ENCODE assay signal across 14 cellular contexts in the genomic region with DNA sequence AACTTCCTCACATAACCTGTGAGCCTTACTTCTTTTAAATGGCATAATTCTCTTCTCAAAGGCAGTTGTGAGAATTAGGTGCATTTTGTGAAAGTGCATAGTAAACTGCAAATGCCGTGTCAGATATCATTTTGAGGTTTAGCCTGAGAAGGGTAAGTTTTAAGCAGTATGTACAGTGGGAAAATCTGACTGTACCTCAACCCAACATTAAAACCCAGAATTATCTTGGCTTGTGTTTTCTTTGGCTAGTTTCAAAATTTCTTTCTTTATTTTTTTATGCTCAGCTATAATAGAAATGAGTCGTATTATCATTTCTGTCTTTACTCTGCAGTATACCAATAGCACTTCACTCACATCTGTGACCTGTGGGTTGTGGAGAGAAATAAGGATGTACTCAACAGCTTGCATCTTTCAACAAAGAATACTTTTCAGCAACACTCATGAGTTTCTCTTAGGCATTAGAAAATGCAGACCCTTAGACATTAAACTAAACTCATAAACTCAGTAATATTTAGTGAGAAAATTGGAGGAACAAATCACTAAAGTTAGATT.
DNase-seq lines count a peak whose midpoint lies in the region; ATAC-seq lines count a peak whose summit lies in the region.
"Had no signal": no experiment of that assay in that cellular context is flagged by ENCODE, and none has a peak within 500 bp of the region (broad histone marks: within the 10 kb centered on the region; RNA-seq: fewer than 3 reads in every experiment).

No MANE protein-coding gene starts in this region.

- peaks cover 11% of the 10 kb centered on the region for H3K9me3 Mint-ChIP-seq in activated CD8-positive, alpha-beta T cell treated with anti-CD3 and anti-CD28 coated beads, Interleukin-2, amount 10 ng/mL, durations not matched to agents 7 days and 5 days (ENCODE audit: insufficient read depth)
- peaks cover 2 to 24% (median 7%) of the 10 kb centered on the region in 11 donors for H3K9me3 Mint-ChIP-seq in naive thymus-derived CD4-positive, alpha-beta T cell

- peak overlapping the region; percentile 89 for H3K27ac Mint-ChIP-seq in activated CD8-positive, alpha-beta T cell treated with anti-CD3 and anti-CD28 coated beads, Interleukin-2, amount 10 ng/mL, durations not matched to agents 7 days and 5 days
- peak overlapping the region; percentile 32 to 90 (median 77) for H3K27ac Mint-ChIP-seq in naive thymus-derived CD4-positive, alpha-beta T cell

- no peak overlapping the region for H3K4me3 ChIP-seq in BLaER1 treated with 17β-estradiol and CSF1 and Interleukin-3, amounts not matched to agents 10 nM and 100 nM
- H3K4me3 ChIP-seq in naive thymus-derived CD4-positive, alpha-beta T cell (ENCODE audit: low read length), result peak overlapping the region; percentile 12
- H3K4me3 ChIP-seq: esophagus squamous epithelium, right atrium auricular region, suprapubic skin had no signal

- H3K4me1 Mint-ChIP-seq in activated CD8-positive, alpha-beta T cell treated with anti-CD3 and anti-CD28 coated beads, Interleukin-2, amount 10 ng/mL, durations not matched to agents 7 days and 5 days (ENCODE audit: low read depth), result peaks cover 54% of the 10 kb centered on the region
- H3K4me1 Mint-ChIP-seq in naive thymus-derived CD4-positive, alpha-beta T cell, result peaks cover 36 to 77% (median 69%) of the 10 kb centered on the region in 7 donors

- H3K9me3 ChIP-seq in BLaER1 treated with 17β-estradiol and CSF1 and Interleukin-3, amounts not matched to agents 10 nM and 100 nM (replicated peaks in 1 of 11), result peaks cover 8 to 31% (median 18%) of the 10 kb centered on the region in 11 experiments; a peak in 21 of 22 replicates
- H3K9me3 ChIP-seq in naive thymus-derived CD4-positive, alpha-beta T cell (ENCODE audit: control insufficient read depth in 2 of 3, low read length in 3 of 3), result no peaks in the 10 kb centered on the region
- H3K9me3 ChIP-seq: right atrium auricular region, suprapubic skin had no signal

- H3K4me2 ChIP-seq in BLaER1 treated with 17β-estradiol and CSF1 and Interleukin-3, amounts not matched to agents 10 nM and 100 nM, result peak overlapping the region; percentile 6 to 76 (median 59); a peak in 21 of 22 replicates

- H3K4me3 Mint-ChIP-seq in activated CD8-positive, alpha-beta T cell treated with anti-CD3 and anti-CD28 coated beads, Interleukin-2, amount 10 ng/mL, durations not matched to agents 7 days and 5 days, result peak overlapping the region; percentile 55
- H3K4me3 Mint-ChIP-seq in naive thymus-derived CD4-positive, alpha-beta T cell, result peak overlapping the region in 9 of 10 donors; percentile 15 to 74 (median 53)

- H4K20me1 ChIP-seq in BLaER1 treated with 17β-estradiol and CSF1 and Interleukin-3, amounts not matched to agents 10 nM and 100 nM, result peaks cover 0 to 46% (median 0%) of the 10 kb centered on the region in 11 experiments; a peak in 5 of 22 replicates

- peak; percentile 31 for DNase-seq in EH (ENCODE audit: low read depth)
- no peak for DNase-seq in activated CD8-positive, alpha-beta T cell treated with anti-CD3 and anti-CD28 coated beads, Interleukin-2, amount 10 ng/mL, durations not matched to agents 7 days and 5 days
- DNase-seq in naive thymus-derived CD4-positive, alpha-beta T cell, result no peak
- DNase-seq in NCI-H187 treated with DMSO at 0.1 percent for 48 hours (lab: John Stamatoyannopoulos, UW), result no peak
- no peak for DNase-seq in stimulated activated CD4-positive, alpha-beta T cell treated with anti-CD3 and anti-CD28 coated beads, Interleukin-12 subunit alpha, Interleukin-12 subunit beta, amount 100 ng/mL, for 4 hours
- DNase-seq: esophagus squamous epithelium; head of caudate nucleus; NCI-H146; stimulated activated CD4-positive, alpha-beta T cell treated with anti-CD3 and anti-CD28 coated beads, Interleukin-1b, Interleukin-23, amount 100 ng/mL, for 48 hours had no signal

- intact Hi-C loops in naive thymus-derived CD4-positive, alpha-beta T cell (cut with micrococcal nuclease), result loop anchor here (1.0 to 10.0 kb wide), 3 partner anchors 8 to 318 kb away; partner anchors contain the start of genes PXYLP1 (in 1 of the 2) and RASA2 (in 1 of the 2)

- peaks cover 15 to 79% (median 72%) of the 10 kb centered on the region in 11 experiments; a peak in 20 of 22 replicates for H3K36me3 ChIP-seq in BLaER1 treated with 17β-estradiol and CSF1 and Interleukin-3, amounts not matched to agents 10 nM and 100 nM
- H3K36me3 ChIP-seq in naive thymus-derived CD4-positive, alpha-beta T cell (ENCODE audit: control insufficient read depth in 2 of 3, insufficient read depth in 3 of 3, low read length in 3 of 3), result peaks cover 0 to 23% (median 9%) of the 10 kb centered on the region in 3 experiments
- H3K36me3 ChIP-seq: right atrium auricular region had no signal

- peaks cover 8 to 69% (median 29%) of the 10 kb centered on the region in 10 experiments; a peak in 19 of 20 replicates for H3K4me1 ChIP-seq in BLaER1 treated with 17β-estradiol and CSF1 and Interleukin-3, amounts not matched to agents 10 nM and 100 nM
- peaks cover 24 to 67% of the 10 kb centered on the region in 2 donors for H3K4me1 ChIP-seq in naive thymus-derived CD4-positive, alpha-beta T cell (ENCODE audit: control insufficient read depth in 2 of 2, insufficient read depth in 2 of 2, low read length in 2 of 2)
- H3K4me1 ChIP-seq: right atrium auricular region had no signal

- no peaks in the 10 kb centered on the region for H3K27me3 Mint-ChIP-seq in activated CD8-positive, alpha-beta T cell treated with anti-CD3 and anti-CD28 coated beads, Interleukin-2, amount 10 ng/mL, durations not matched to agents 7 days and 5 days (ENCODE audit: low read depth)
- no peaks in the 10 kb centered on the region for H3K27me3 Mint-ChIP-seq in naive thymus-derived CD4-positive, alpha-beta T cell

- POLR2A ChIA-PET in activated CD8-positive, alpha-beta T cell treated with anti-CD3 and anti-CD28 coated beads, Interleukin-2, amount 10 ng/mL, durations not matched to agents 7 days and 5 days (lab: Charles Lee), result interaction anchor here (0.6 to 3.4 kb wide), 6 partner anchors 54 to 286 kb away, joined by 3 to 49 read pairs (median 5); partner anchors contain the start of gene RASA2
- POLR2A ChIA-PET in naive thymus-derived CD4-positive, alpha-beta T cell (lab: Charles Lee), result interaction anchor here (0.6 to 3.8 kb wide), 11 partner anchors 8 to 298 kb away, joined by 3 to 34 read pairs (median 4); partner anchors contain the start of genes RASA2 and RNF7

- CTCF ChIA-PET in activated CD8-positive, alpha-beta T cell treated with anti-CD3 and anti-CD28 coated beads, Interleukin-2, amount 10 ng/mL, durations not matched to agents 7 days and 5 days (lab: Charles Lee), result interaction anchor here (0.8 to 5.6 kb wide), 15 partner anchors 8 to 192 kb away, joined by 3 to 30 read pairs (median 4); no protein-coding TSS in a partner anchor
- CTCF ChIA-PET in naive thymus-derived CD4-positive, alpha-beta T cell (lab: Charles Lee), result interaction anchor here (0.6 to 1.9 kb wide), 11 partner anchors 10 to 91 kb away, joined by 3 to 11 read pairs (median 3); no protein-coding TSS in a partner anchor

- peak overlapping the region in 7 of 11 experiments; percentile 15 to 57 (median 34); a peak in 12 of 22 replicates for H3K27ac ChIP-seq in BLaER1 treated with 17β-estradiol and CSF1 and Interleukin-3, amounts not matched to agents 10 nM and 100 nM
- peak overlapping the region; percentile 59 for H3K27ac ChIP-seq in naive thymus-derived CD4-positive, alpha-beta T cell (ENCODE audit: low read depth, low read length)
- H3K27ac ChIP-seq: esophagus squamous epithelium, right atrium auricular region, suprapubic skin had no signal

- no peaks in the 10 kb centered on the region for H3K27me3 ChIP-seq in BLaER1 treated with 17β-estradiol and CSF1 and Interleukin-3, amounts not matched to agents 10 nM and 100 nM
- H3K27me3 ChIP-seq in naive thymus-derived CD4-positive, alpha-beta T cell (ENCODE audit: control insufficient read depth in 2 of 2, insufficient read depth in 2 of 2, low read length in 2 of 2), result no peaks in the 10 kb centered on the region
- H3K27me3 ChIP-seq: esophagus squamous epithelium, right atrium auricular region, suprapubic skin had no signal

- peaks cover 50% of the 10 kb centered on the region for H3K36me3 Mint-ChIP-seq in activated CD8-positive, alpha-beta T cell treated with anti-CD3 and anti-CD28 coated beads, Interleukin-2, amount 10 ng/mL, durations not matched to agents 7 days and 5 days (ENCODE audit: low read depth)
- peaks cover 18 to 43% (median 40%) of the 10 kb centered on the region in 5 donors for H3K36me3 Mint-ChIP-seq in naive thymus-derived CD4-positive, alpha-beta T cell

- ATAC-seq in activated CD8-positive, alpha-beta T cell treated with anti-CD3 and anti-CD28 coated beads, Interleukin-2, amount 10 ng/mL, durations not matched to agents 7 days and 5 days, result peak; percentile 56
- ATAC-seq in naive thymus-derived CD4-positive, alpha-beta T cell, result peak; percentile 17
- ATAC-seq in GM21717 (IDR thresholded peaks at IDR 0.05; ENCODE audit: unreplicated experiment) (no peak), GM21737 (IDR thresholded peaks at IDR 0.05; ENCODE audit: unreplicated experiment) (no peak)

- peak overlapping the region in 2 of 11 experiments; percentile 1 to 2; a peak in 1 of 22 replicates for H3K9ac ChIP-seq in BLaER1 treated with 17β-estradiol and CSF1 and Interleukin-3, amounts not matched to agents 10 nM and 100 nM

Comparison
In these comparisons a context has a peak if more than half of its experiments do, and no peak if none do; other contexts are left out.
1. ATAC-seq: peak in activated CD8-positive, alpha-beta T cell treated with anti-CD3 and anti-CD28 coated beads, Interleukin-2, amount 10 ng/mL, durations not matched to agents 7 days and 5 days (single experiment) and naive thymus-derived CD4-positive, alpha-beta T cell (single experiment); none in GM21717 (single experiment) and GM21737 (single experiment).